Comparison of ENCODE assay signal across 29 cellular contexts in genomic region chr12:13011098-13011497, GRCh38. TPM values are rescaled to one million over a fixed set of nuclear protein-coding genes. Genes with fewer than 3 reads are reported as not detected.
"Had no signal": no experiment of that assay in that cellular context is flagged by ENCODE, and none has a peak within 500 bp of the region (broad histone marks: within the 10 kb centered on the region; RNA-seq: fewer than 3 reads in every experiment).

No MANE protein-coding gene starts in this region.

- H3K4me3 ChIP-seq: stomach, suprapubic skin, testis, thoracic aorta, thyroid gland, tibial artery, tibial nerve, transverse colon, upper lobe of left lung, upper lobe of right lung, uterus, vagina had no signal

- H3K4me1 ChIP-seq: suprapubic skin, testis, thyroid gland, tibial artery, tibial nerve, transverse colon, upper lobe of left lung, upper lobe of right lung, uterus, vagina had no signal

- H3K36me3 ChIP-seq: stomach, suprapubic skin, thoracic aorta, thyroid gland, tibial artery, tibial nerve, transverse colon, upper lobe of left lung, upper lobe of right lung, uterus, vagina had no signal

- H3K27ac ChIP-seq: stomach, suprapubic skin, testis, thoracic aorta, thyroid gland, tibial artery, tibial nerve, transverse colon, upper lobe of left lung, upper lobe of right lung, uterus, vagina had no signal

- ATAC-seq: stimulated activated effector memory CD8-positive, alpha-beta T cell treated with anti-CD3 and anti-CD28 coated beads, Interleukin-12 subunit alpha, Interleukin-12 subunit beta, amount 100 ng/mL, for 72 hours; stimulated activated memory B cell treated with anti-CD40 and anti-IgM and Interleukin-4, amounts not matched to agents 10 μg/mL and 1 μg/mL and 100 μg/mL, for 72 hours; stimulated activated naive B cell treated with anti-CD40 and anti-IgM and Interleukin-4, amounts not matched to agents 10 μg/mL and 1 μg/mL and 100 μg/mL, for 72 hours; stimulated activated naive CD8-positive, alpha-beta T cell treated with anti-CD3 and anti-CD28 coated beads, Interleukin-15, amount 100 ng/mL, for 72 hours; stimulated activated naive CD8-positive, alpha-beta T cell treated with anti-CD3 and anti-CD28 coated beads, Interleukin-15, Interleukin-2, amounts not matched to agents 100 U/mL and 50 U/mL, for 24 hours; upper lobe of right lung had no signal

- H3K9me3 ChIP-seq: stomach, suprapubic skin, testis, thoracic aorta, thyroid gland, tibial artery, tibial nerve, transverse colon, upper lobe of left lung, upper lobe of right lung, uterus, vagina had no signal

- DNase-seq: stimulated activated CD4-positive, alpha-beta T cell treated with anti-CD3 and anti-CD28 coated beads, Interleukin-2, amount 100 ng/mL, for 48 hours; stimulated activated CD4-positive, alpha-beta T cell treated with anti-CD3 and anti-CD28 coated beads, Interleukin-4, amount 100 ng/mL, for 1 hour; stimulated activated CD4-positive, alpha-beta T cell treated with anti-CD3 and anti-CD28 coated beads, Interleukin-4, amount 100 ng/mL, for 24 hours; stimulated activated CD4-positive, alpha-beta T cell treated with anti-CD3 and anti-CD28 coated beads, Interleukin-4, amount 100 ng/mL, for 4 hours; stimulated activated CD8-positive, alpha-beta memory T cell treated with anti-CD3 and anti-CD28 coated beads, Interleukin-4, amount 100 ng/mL, for 48 hours; stimulated activated naive B cell treated with anti-CD40 and anti-IgM and Interleukin-4, amounts not matched to agents 10 μg/mL and 1 μg/mL and 100 μg/mL, for 72 hours; stimulated activated naive CD4-positive, alpha-beta T cell; stimulated activated naive CD4-positive, alpha-beta T cell treated with Interleukin-2 at 50 U/mL for 16 hours; stimulated activated naive CD8-positive, alpha-beta T cell treated with anti-CD3 and anti-CD28 coated beads, Interleukin-15, amount 100 ng/mL, for 72 hours; stimulated activated naive CD8-positive, alpha-beta T cell treated with anti-CD3 and anti-CD28 coated beads, Interleukin-15, Interleukin-2, amounts not matched to agents 100 U/mL and 50 U/mL, for 24 hours; stomach; substantia nigra; testis; thyroid gland; tibial artery; transverse colon; trophoblast cell; upper lobe of left lung; upper lobe of right lung; uterus had no signal

- FAIRE-seq: urothelium cell line had no signal

- H3K27me3 ChIP-seq: testis, thyroid gland, upper lobe of left lung, upper lobe of right lung, uterus, vagina had no signal

RNA-seq across cellular contexts. Expression of gene GPRC5D, which starts 59.1 kb away (rescaled TPM):
- total RNA-seq: stomach, temporal lobe, thoracic aorta, thyroid gland, tibial nerve, upper lobe of right lung, urinary bladder, uterus, vagina had no signal
